Comparison of ENCODE assay signal across 19 cellular contexts in genomic region chr16:26688105-26688504, GRCh38.
A peak's percentile ranks its signal among the peaks of the same experiment; 100 is the strongest.
DNase-seq lines count a peak whose midpoint lies in the region; TF ChIP-seq lines count a peak whose summit lies in the region.
"Had no signal": no experiment of that assay in that cellular context is flagged by ENCODE, and none has a peak within 500 bp of the region (broad histone marks: within the 10 kb centered on the region; RNA-seq: fewer than 3 reads in every experiment).

No MANE protein-coding gene starts in this region.

- TF ChIP-seq EP300 in SK-N-SH (IDR thresholded peaks at IDR 0.05; ENCODE audit: borderline replicate concordance in 1 of 2, low read depth in 1 of 2, low read length in 1 of 2): no peak

- in situ Hi-C loops in GM13976 (cut with MboI; ENCODE audit: low sequenced_read_pairs, unreplicated experiment): no loop called here

- intact Hi-C loops in head of caudate nucleus (cut with DNase I): no loop called here

- no peaks in the 10 kb centered on the region; the same call in 1 of the 2 replicates for H3K9me2 ChIP-seq in SK-N-SH

- DNase-seq in amygdala (lab: John Stamatoyannopoulos, UW) (peak in 29 of 56 donors; percentile 1 to 74 (median 20)), head of caudate nucleus (peak in 25 of 42 donors; percentile 14 to 77 (median 48)), neural crest cell (ENCODE audit: low read depth, low spot score) (no peak), GM13976 (ENCODE audit: low spot score) (no peak), DMS153 treated with DMSO at 0.1 percent for 48 hours (lab: John Stamatoyannopoulos, UW; ENCODE audit: unreplicated experiment) (no peak), SK-N-SH (no peak)
- DNase-seq: ACHN, COR-L47, DMS 273 treated with DMSO at 0.1 percent for 48 hours, GDM1, GM23248, Karpas-422, NCI-H1436, NCI-H1930, NCI-H345, NCI-H526 had no signal

- H3K9ac ChIP-seq in SK-N-SH: no peak overlapping the region
- H3K9ac ChIP-seq: GM23248 had no signal

- no peaks in the 10 kb centered on the region for H3K9me3 Mint-ChIP-seq in neural crest cell

- no peaks in the 10 kb centered on the region for H3K4me1 ChIP-seq in SK-N-SH (ENCODE audit: control insufficient read depth in 1 of 2, insufficient read depth in 2 of 2, low read depth in 1 of 2, low read length in 1 of 2)
- H3K4me1 ChIP-seq: SJSA1 had no signal

- TF ChIP-seq CTCF in neural crest cell (conservative IDR thresholded peaks at IDR 0.05) (no peak), GM13976 (IDR thresholded peaks at IDR 0.05; ENCODE audit: borderline replicate concordance, control extremely low read depth, extremely low read depth, insufficient read depth, missing control alignments) (no peak), SK-N-SH (IDR thresholded peaks at IDR 0.05) (no peak)

- no peak overlapping the region for H3K4me2 ChIP-seq in SK-N-SH

- H3K27ac ChIP-seq in temporal lobe (ENCODE audit: low read depth, low read length) (peak overlapping the region; percentile 81), SK-N-SH (ENCODE audit: low read depth in 2 of 2, low read length in 1 of 2) (no peak overlapping the region)
- H3K27ac ChIP-seq: GM23248, SJSA1 had no signal

- no peaks in the 10 kb centered on the region for H4K20me1 ChIP-seq in SK-N-SH (ENCODE audit: insufficient read depth)

- H3K4me1 Mint-ChIP-seq in neural crest cell: peaks cover 29% of the 10 kb centered on the region
- H3K4me1 Mint-ChIP-seq: IgD-negative memory B cell had no signal

- TF ChIP-seq RAD21 in SK-N-SH (IDR thresholded peaks at IDR 0.05; ENCODE audit: low read length): no peak

- peak overlapping the region; percentile 9 for H3K4me3 Mint-ChIP-seq in neural crest cell
- H3K4me3 Mint-ChIP-seq: IgD-negative memory B cell had no signal

- no peaks in the 10 kb centered on the region for H3K79me2 ChIP-seq in SK-N-SH (ENCODE audit: insufficient read depth)

- no peaks in the 10 kb centered on the region for H3K36me3 Mint-ChIP-seq in neural crest cell (ENCODE audit: low read depth)
- H3K36me3 Mint-ChIP-seq: IgD-negative memory B cell had no signal

- no peak overlapping the region for H2AFZ ChIP-seq in SK-N-SH (ENCODE audit: low read depth)
- H2AFZ ChIP-seq: GM23248 had no signal

- H3K9me3 ChIP-seq in SK-N-SH: no peaks in the 10 kb centered on the region
- H3K9me3 ChIP-seq: SJSA1 had no signal

- POLR2A ChIA-PET in SK-N-SH (lab: Yijun Ruan, JAX): no interaction called here

- H3K27ac Mint-ChIP-seq in neural crest cell (ENCODE audit: unreplicated experiment): peak overlapping the region; percentile 28
- H3K27ac Mint-ChIP-seq: IgD-negative memory B cell had no signal

- no peaks in the 10 kb centered on the region for H3K27me3 Mint-ChIP-seq in neural crest cell (ENCODE audit: low read depth)

- H3F3A ChIP-seq in SK-N-SH (replicated peaks; ENCODE audit: insufficient read depth): no peaks in the 10 kb centered on the region

- WGBS in SK-N-SH (ENCODE audit: low lambda C conversion rate): 8% methylated on average over 2 of the region's 2 CpGs

- CTCF ChIA-PET in SK-N-SH (lab: Yijun Ruan, JAX): no interaction called here

- no peak overlapping the region for H3K4me3 ChIP-seq in SK-N-SH (ENCODE audit: low read depth in 2 of 2, low read length in 1 of 2)
- H3K4me3 ChIP-seq: GM23248, SJSA1 had no signal

- no peaks in the 10 kb centered on the region for H3K27me3 ChIP-seq in SK-N-SH (ENCODE audit: insufficient read depth)
- H3K27me3 ChIP-seq: SJSA1 had no signal

- no peaks in the 10 kb centered on the region for H3K36me3 ChIP-seq in SK-N-SH (replicated peaks in 1 of 2; ENCODE audit: control insufficient read depth in 1 of 2, insufficient read depth in 2 of 2, low read length in 1 of 2)
- H3K36me3 ChIP-seq: SJSA1 had no signal

TF ChIP-seq in SK-N-SH, 30 proteins besides CTCF, POLR2A, EP300 and RAD21:
- TF ChIP-seq SIN3A (IDR thresholded peaks at IDR 0.05; ENCODE audit: borderline replicate concordance, low read depth, low read length) (no peak), GATA2 (CRISPR knock-in tag; IDR thresholded peaks at IDR 0.05) (no peak), YY1 (IDR thresholded peaks at IDR 0.05; ENCODE audit: low read depth) (no peak), POLR2AphosphoS5 (IDR thresholded peaks at IDR 0.05; ENCODE audit: low read depth, low read length) (no peak), FOXJ3 (CRISPR knock-in tag; IDR thresholded peaks at IDR 0.05) (no peak), GABPA (IDR thresholded peaks at IDR 0.05; ENCODE audit: low read depth) (no peak), RXRA (IDR thresholded peaks at IDR 0.05; ENCODE audit: borderline replicate concordance, low read depth) (no peak), FOSL2 (IDR thresholded peaks at IDR 0.05; ENCODE audit: borderline replicate concordance, low read depth) (no peak), ELF1 (IDR thresholded peaks at IDR 0.05) (no peak), USF1 (IDR thresholded peaks at IDR 0.05; ENCODE audit: borderline replicate concordance, low read depth) (no peak), JUND (IDR thresholded peaks at IDR 0.05) (no peak), TCF12 (IDR thresholded peaks at IDR 0.05) (no peak)
- TF ChIP-seq, protein P1, sequence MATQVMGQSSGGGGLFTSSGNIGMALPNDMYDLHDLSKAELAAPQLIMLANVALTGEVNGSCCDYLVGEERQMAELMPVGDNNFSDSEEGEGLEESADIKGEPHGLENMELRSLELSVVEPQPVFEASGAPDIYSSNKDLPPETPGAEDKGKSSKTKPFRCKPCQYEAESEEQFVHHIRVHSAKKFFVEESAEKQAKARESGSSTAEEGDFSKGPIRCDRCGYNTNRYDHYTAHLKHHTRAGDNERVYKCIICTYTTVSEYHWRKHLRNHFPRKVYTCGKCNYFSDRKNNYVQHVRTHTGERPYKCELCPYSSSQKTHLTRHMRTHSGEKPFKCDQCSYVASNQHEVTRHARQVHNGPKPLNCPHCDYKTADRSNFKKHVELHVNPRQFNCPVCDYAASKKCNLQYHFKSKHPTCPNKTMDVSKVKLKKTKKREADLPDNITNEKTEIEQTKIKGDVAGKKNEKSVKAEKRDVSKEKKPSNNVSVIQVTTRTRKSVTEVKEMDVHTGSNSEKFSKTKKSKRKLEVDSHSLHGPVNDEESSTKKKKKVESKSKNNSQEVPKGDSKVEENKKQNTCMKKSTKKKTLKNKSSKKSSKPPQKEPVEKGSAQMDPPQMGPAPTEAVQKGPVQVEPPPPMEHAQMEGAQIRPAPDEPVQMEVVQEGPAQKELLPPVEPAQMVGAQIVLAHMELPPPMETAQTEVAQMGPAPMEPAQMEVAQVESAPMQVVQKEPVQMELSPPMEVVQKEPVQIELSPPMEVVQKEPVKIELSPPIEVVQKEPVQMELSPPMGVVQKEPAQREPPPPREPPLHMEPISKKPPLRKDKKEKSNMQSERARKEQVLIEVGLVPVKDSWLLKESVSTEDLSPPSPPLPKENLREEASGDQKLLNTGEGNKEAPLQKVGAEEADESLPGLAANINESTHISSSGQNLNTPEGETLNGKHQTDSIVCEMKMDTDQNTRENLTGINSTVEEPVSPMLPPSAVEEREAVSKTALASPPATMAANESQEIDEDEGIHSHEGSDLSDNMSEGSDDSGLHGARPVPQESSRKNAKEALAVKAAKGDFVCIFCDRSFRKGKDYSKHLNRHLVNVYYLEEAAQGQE (IDR thresholded peaks at IDR 0.05; ENCODE audit: low read depth, low read length): no peak

Comparison
In these comparisons a context has a peak if more than half of its experiments do, and no peak if none do; other contexts are left out.
1. DNase-seq: peak in amygdala (29 of 56) and head of caudate nucleus (25 of 42); none in neural crest cell (single experiment), GM13976 (single experiment), DMS153 treated with DMSO at 0.1 percent for 48 hours (single experiment) and SK-N-SH (single experiment).